8 cellular contexts compared by ENCODE assay signal in the genomic region with DNA sequence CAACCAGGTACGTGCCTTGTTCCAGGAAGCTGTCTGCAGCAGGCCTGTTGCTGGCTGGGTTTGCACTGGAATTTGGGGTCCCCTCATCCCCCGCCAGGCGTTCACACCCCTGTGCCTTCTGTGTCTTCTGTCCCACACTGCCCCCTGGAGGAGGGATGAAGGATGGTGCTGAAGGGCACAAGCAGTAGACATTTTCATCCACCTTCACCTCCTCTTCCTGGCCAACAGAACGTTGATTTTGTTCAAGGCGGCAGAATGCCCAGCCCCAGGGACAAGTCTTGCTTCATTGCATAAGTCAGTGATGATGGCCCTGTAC.
A peak's percentile ranks its signal among the peaks of the same experiment; 100 is the strongest.
DNase-seq lines count a peak whose midpoint lies in the region; ATAC-seq, FAIRE-seq and TF ChIP-seq lines count a peak whose summit lies in the region.

No MANE protein-coding gene starts in this region.

- no peaks in the 10 kb centered on the region; the same call in 1 of the 2 replicates for H3K79me1 ChIP-seq in H1 (ENCODE audit: low read depth, low read length)

- no peak overlapping the region for H3K4me3 Mint-ChIP-seq in stimulated activated naive B cell treated with anti-CD40 and anti-IgM and Interleukin-4, amounts not matched to agents 10 μg/mL and 1 μg/mL and 100 μg/mL, for 72 hours

- no peak overlapping the region for H3K56ac ChIP-seq in H1 (replicated peaks; ENCODE audit: insufficient read length, low read depth, low read length)

- no peak for TF ChIP-seq POLR2A in H1 (IDR thresholded peaks at IDR 0.05; ENCODE audit: control extremely low read depth in 1 of 2, low read depth in 2 of 2, low read length in 2 of 2)

- H2BK20ac ChIP-seq in H1 (ENCODE audit: low read length), result peak overlapping the region; percentile 83; the same call in 1 of the 2 replicates

- H3K14ac ChIP-seq in H1 (ENCODE audit: insufficient read length), result no peak overlapping the region

- H2BK15ac ChIP-seq in H1 (ENCODE audit: low read length), result 0 out of 2 replicates have a peak overlapping the region, but pooled peaks have one; percentile 77

- H3K9me3 ChIP-seq in H1 (ENCODE audit: insufficient read depth in 2 of 2, low read depth in 1 of 2, low read length in 1 of 2), result no peaks in the 10 kb centered on the region

- peak; percentile 97 for FAIRE-seq in H1 (lab: Jason Lieb, UNC)

- TF ChIP-seq EP300 in H1 (IDR thresholded peaks at IDR 0.05; ENCODE audit: borderline replicate concordance in 1 of 2, low read depth in 2 of 2, low read length in 2 of 2), result no peak

- no peaks in the 10 kb centered on the region for H3K36me3 Mint-ChIP-seq in stimulated activated naive B cell treated with anti-CD40 and anti-IgM and Interleukin-4, amounts not matched to agents 10 μg/mL and 1 μg/mL and 100 μg/mL, for 72 hours

- POLR2A ChIA-PET in AG04449 (lab: Yijun Ruan, JAX) (no interaction called here), H1 (lab: Charles Lee; ENCODE audit: partially characterized antibody) (interaction anchor here (0.6 kb wide), 1 partner anchor 17 kb away, joined by 3 read pairs; no protein-coding TSS in a partner anchor)

- H2AK5ac ChIP-seq in H1 (ENCODE audit: low read depth, low read length), result 0 out of 2 replicates have a peak overlapping the region, but pooled peaks have one; percentile 4

- no peaks in the 10 kb centered on the region for H3K4me1 Mint-ChIP-seq in stimulated activated naive B cell treated with anti-CD40 and anti-IgM and Interleukin-4, amounts not matched to agents 10 μg/mL and 1 μg/mL and 100 μg/mL, for 72 hours

- H3K27ac Mint-ChIP-seq in stimulated activated naive B cell treated with anti-CD40 and anti-IgM and Interleukin-4, amounts not matched to agents 10 μg/mL and 1 μg/mL and 100 μg/mL, for 72 hours, result no peak overlapping the region

- 0 out of 2 replicates have a peak overlapping the region, but pooled peaks have one; percentile 6 for H2BK5ac ChIP-seq in H1 (ENCODE audit: low read depth, low read length)

- no peaks in the 10 kb centered on the region for H3K9me3 Mint-ChIP-seq in stimulated activated naive B cell treated with anti-CD40 and anti-IgM and Interleukin-4, amounts not matched to agents 10 μg/mL and 1 μg/mL and 100 μg/mL, for 72 hours

- no peak overlapping the region for H2BK120ac ChIP-seq in H1 (replicated peaks; ENCODE audit: low read depth, low read length)

- H2AFZ ChIP-seq in H1 (ENCODE audit: low read length), result no peak overlapping the region

- peak overlapping the region; percentile 64; the same call in 1 of the 2 replicates for H4K8ac ChIP-seq in H1 (ENCODE audit: extremely low read depth, insufficient read depth, low read length)

- H3K4ac ChIP-seq in H1 (replicated peaks; ENCODE audit: insufficient read length, low read depth, low read length), result no peak overlapping the region

- H3K4me1 ChIP-seq in H1 (replicated peaks in 1 of 4; ENCODE audit: control insufficient read depth in 3 of 4, insufficient read depth in 4 of 4, low read length in 3 of 4), result peaks cover 0 to 9% (median 7%) of the 10 kb centered on the region in 4 experiments; a peak in 6 of 7 replicates

- H3K23ac ChIP-seq in H1 (ENCODE audit: insufficient read length), result no peak overlapping the region

- peak overlapping the region; percentile 91 for H3K18ac ChIP-seq in H1 (ENCODE audit: extremely low read depth, low read length)

- H3K23me2 ChIP-seq in H1 (ENCODE audit: low read depth, low read length), result no peaks in the 10 kb centered on the region

- no peak for ATAC-seq in stimulated activated naive B cell treated with anti-CD40 and anti-IgM and Interleukin-4, amounts not matched to agents 10 μg/mL and 1 μg/mL and 100 μg/mL, for 72 hours (replicated peaks)

- peak overlapping the region; percentile 93 for H2BK12ac ChIP-seq in H1 (ENCODE audit: low read depth, low read length)

- no peak overlapping the region for H3K9ac ChIP-seq in H1 (replicated peaks in 1 of 4; ENCODE audit: extremely low read depth in 1 of 4, low read depth in 3 of 4, low read length in 3 of 4)

- peak; percentile 94 to 95 for TF ChIP-seq RAD21 in H1 (IDR thresholded peaks at IDR 0.05 in 1 of 2, conservative IDR thresholded peaks at IDR 0.05 in 1 of 2; ENCODE audit: low read depth in 2 of 2, low read length in 2 of 2)

- no peak overlapping the region for H3K4me3 ChIP-seq in AG04449 (ENCODE audit: low read depth, low read length)
- no peak overlapping the region for H3K4me3 ChIP-seq in H7 (ENCODE audit: insufficient read depth, low read depth, low read length)
- no peak overlapping the region for H3K4me3 ChIP-seq in H1 (ENCODE audit: extremely low read depth in 1 of 4, insufficient read depth in 2 of 4, low read depth in 3 of 4, low read length in 4 of 4)
- H3K4me3 ChIP-seq in retinal pigment epithelial cell (ENCODE audit: low read length), result no peak overlapping the region

- WGBS in H1 (ENCODE audit: extremely low coverage in 1 of 2, insufficient coverage in 1 of 2, insufficient read length in 1 of 2, insufficient replicate concordance in 2 of 2, low coverage in 1 of 2, low lambda C conversion rate in 2 of 2, missing lambda C conversion rate in 1 of 2), 2 experiments, result 54% methylated on average over 5 of the region's 5 CpGs; no CpG with 5 or more reads in 1 of the 2 experiments

- H3K27me3 ChIP-seq in H7 (ENCODE audit: control insufficient read depth, insufficient read depth, low read length), result no peaks in the 10 kb centered on the region
- no peaks in the 10 kb centered on the region for H3K27me3 ChIP-seq in H1 (replicated peaks in 1 of 4; ENCODE audit: control insufficient read depth in 3 of 4, extremely low read depth in 1 of 4, insufficient read depth in 3 of 4, low read length in 3 of 4)

- no peak overlapping the region for H3K27ac ChIP-seq in H1 (ENCODE audit: low read depth, low read length)

- H3K36me3 ChIP-seq in H7 (replicated peaks; ENCODE audit: control insufficient read depth, insufficient read depth, low read length) (no peaks in the 10 kb centered on the region), H1 (ENCODE audit: control insufficient read depth in 2 of 4, insufficient read depth in 4 of 4, low read length in 3 of 4) (no peaks in the 10 kb centered on the region)

- peak overlapping the region; percentile 76 for H4K91ac ChIP-seq in H1 (replicated peaks; ENCODE audit: insufficient read length, low read length)

- H4K20me1 ChIP-seq in H1 (replicated peaks in 1 of 2; ENCODE audit: control insufficient read depth in 1 of 2, insufficient read depth in 2 of 2, low read length in 2 of 2), result no peaks in the 10 kb centered on the region

- no peak for DNase-seq in AG04449 (ENCODE audit: low read depth, low spot score)
- DNase-seq in H7, result peak; percentile 92
- DNase-seq in activated CD4-positive, alpha-beta T cell treated with anti-CD3 and anti-CD28 coated beads for 1 hour, result peak; percentile 33
- DNase-seq in H1 (ENCODE audit: low read depth in 1 of 2, low spot score in 2 of 2), result peak in 1 of 2 experiments; percentile 91
- DNase-seq in retinal pigment epithelial cell (ENCODE audit: low read depth), result no peak
- no peak for DNase-seq in D341Med (ENCODE audit: low spot score)
- DNase-seq in stimulated activated naive B cell treated with anti-CD40 and anti-IgM and Interleukin-4, amounts not matched to agents 10 μg/mL and 1 μg/mL and 100 μg/mL, for 72 hours, result no peak
- DNase-seq in DMS114 treated with DMSO at 0.1 percent for 48 hours (lab: John Stamatoyannopoulos, UW; ENCODE audit: unreplicated experiment), result no peak

- TF ChIP-seq CTCF in AG04449 (IDR thresholded peaks at IDR 0.05; ENCODE audit: insufficient read depth, low read length, missing control alignments) (peak; percentile 51), H1 (IDR thresholded peaks at IDR 0.05; ENCODE audit: control extremely low read depth in 1 of 3, insufficient read depth in 1 of 3, low read depth in 1 of 3, low read length in 3 of 3) (peak; percentile 80 to 97 (median 92)), retinal pigment epithelial cell (conservative IDR thresholded peaks at IDR 0.05; ENCODE audit: low read depth, low read length) (peak; percentile 61)

- H3K79me2 ChIP-seq in H1 (ENCODE audit: control insufficient read depth in 1 of 2, insufficient read depth in 2 of 2, low read length in 2 of 2), result no peaks in the 10 kb centered on the region

- CTCF ChIA-PET in AG04449 (lab: Yijun Ruan, JAX), result interaction anchor here (0.9 kb wide), 1 partner anchor 217 kb away, joined by 6 read pairs; no protein-coding TSS in a partner anchor
- CTCF ChIA-PET in H1 (lab: Charles Lee; ENCODE audit: partially characterized antibody), result interaction anchor here (0.7 to 2.6 kb wide), 38 partner anchors 9 to 232 kb away, joined by 3 to 14 read pairs (median 3); no protein-coding TSS in a partner anchor

- H3K4me2 ChIP-seq in H1 (ENCODE audit: insufficient read depth in 1 of 2, low read depth in 2 of 2, low read length in 2 of 2), result no peak overlapping the region

- no peak overlapping the region for H4K5ac ChIP-seq in H1 (ENCODE audit: insufficient read length, low read depth, low read length)

- peaks cover 6% of the 10 kb centered on the region in 2 donors for H3K27me3 Mint-ChIP-seq in stimulated activated naive B cell treated with anti-CD40 and anti-IgM and Interleukin-4, amounts not matched to agents 10 μg/mL and 1 μg/mL and 100 μg/mL, for 72 hours

TF ChIP-seq in H1, 55 proteins besides CTCF, POLR2A, EP300 and RAD21 (continues in another document):
- TF ChIP-seq, protein P1, sequence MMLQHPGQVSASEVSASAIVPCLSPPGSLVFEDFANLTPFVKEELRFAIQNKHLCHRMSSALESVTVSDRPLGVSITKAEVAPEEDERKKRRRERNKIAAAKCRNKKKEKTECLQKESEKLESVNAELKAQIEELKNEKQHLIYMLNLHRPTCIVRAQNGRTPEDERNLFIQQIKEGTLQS (IDR thresholded peaks at IDR 0.05; ENCODE audit: insufficient read depth, low read depth, low read length), result no peak
- no peak for TF ChIP-seq TAF1 (IDR thresholded peaks at IDR 0.05; ENCODE audit: low read depth, low read length)
- TF ChIP-seq SP1 (IDR thresholded peaks at IDR 0.05; ENCODE audit: low read depth, low read length), result no peak
- TF ChIP-seq, protein P2, sequence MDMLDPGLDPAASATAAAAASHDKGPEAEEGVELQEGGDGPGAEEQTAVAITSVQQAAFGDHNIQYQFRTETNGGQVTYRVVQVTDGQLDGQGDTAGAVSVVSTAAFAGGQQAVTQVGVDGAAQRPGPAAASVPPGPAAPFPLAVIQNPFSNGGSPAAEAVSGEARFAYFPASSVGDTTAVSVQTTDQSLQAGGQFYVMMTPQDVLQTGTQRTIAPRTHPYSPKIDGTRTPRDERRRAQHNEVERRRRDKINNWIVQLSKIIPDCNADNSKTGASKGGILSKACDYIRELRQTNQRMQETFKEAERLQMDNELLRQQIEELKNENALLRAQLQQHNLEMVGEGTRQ (IDR thresholded peaks at IDR 0.05; ENCODE audit: low read length), result no peak
- TF ChIP-seq, protein P3, sequence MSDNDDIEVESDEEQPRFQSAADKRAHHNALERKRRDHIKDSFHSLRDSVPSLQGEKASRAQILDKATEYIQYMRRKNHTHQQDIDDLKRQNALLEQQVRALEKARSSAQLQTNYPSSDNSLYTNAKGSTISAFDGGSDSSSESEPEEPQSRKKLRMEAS (IDR thresholded peaks at IDR 0.05), result 0 out of 2 replicates have a peak, but pooled peaks have one; percentile 8
- TF ChIP-seq TEAD4 (IDR thresholded peaks at IDR 0.05; ENCODE audit: low read depth, low read length), result peak; percentile 66
- no peak for TF ChIP-seq TCF12 (IDR thresholded peaks at IDR 0.05; ENCODE audit: low read depth, low read length)
- no peak for TF ChIP-seq EGR1 (IDR thresholded peaks at IDR 0.05; ENCODE audit: borderline replicate concordance, low read depth, low read length)

Comparison
In these comparisons a context has a peak if more than half of its experiments do, and no peak if none do; other contexts are left out.
1. DNase-seq: peak in H7 (single experiment) and activated CD4-positive, alpha-beta T cell treated with anti-CD3 and anti-CD28 coated beads for 1 hour (single experiment); none in AG04449 (single experiment), retinal pigment epithelial cell (single experiment), D341Med (single experiment), stimulated activated naive B cell treated with anti-CD40 and anti-IgM and Interleukin-4, amounts not matched to agents 10 μg/mL and 1 μg/mL and 100 μg/mL, for 72 hours (single experiment) and DMS114 treated with DMSO at 0.1 percent for 48 hours (single experiment).
2. Peak in every context shown above with its lines, with median percentiles within 50 percentile points of each other: CTCF ChIP-seq.